11 cellular contexts compared by ENCODE assay signal in the genomic region with DNA sequence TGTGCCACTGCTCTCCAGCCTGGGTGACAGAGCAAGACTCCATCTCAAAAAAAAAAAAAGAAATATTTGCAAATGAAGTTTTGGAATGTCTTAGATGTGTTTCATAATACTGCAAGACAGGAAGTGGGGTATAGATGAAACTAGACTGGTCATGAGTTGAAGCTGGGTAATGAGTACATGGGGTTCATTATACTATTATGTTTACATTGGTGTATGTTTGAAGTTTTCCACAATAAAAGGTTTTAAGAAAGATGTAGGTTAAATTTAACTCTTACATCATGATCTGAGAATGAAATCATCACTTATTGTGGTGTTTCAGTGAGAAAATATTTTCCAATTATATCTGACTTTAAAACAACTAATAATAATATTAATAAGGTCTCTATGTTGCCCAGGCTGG. TPM values are rescaled to one million over a fixed set of nuclear protein-coding genes. Genes with fewer than 3 reads are reported as not detected.
DNase-seq lines count a peak whose midpoint lies in the region; ATAC-seq, FAIRE-seq and TF ChIP-seq lines count a peak whose summit lies in the region.
"Had no signal": no experiment of that assay in that cellular context is flagged by ENCODE, and none has a peak within 500 bp of the region (broad histone marks: within the 10 kb centered on the region; RNA-seq: fewer than 3 reads in every experiment).

No MANE protein-coding gene starts in this region.

- no peak overlapping the region for H3K4me3 ChIP-seq in GM12878
- no peak overlapping the region for H3K4me3 ChIP-seq in PC-9

- no peaks in the 10 kb centered on the region; the same call in 1 of the 2 replicates for H3F3A ChIP-seq in PC-9 (ENCODE audit: insufficient read depth, low read depth)

- H3K36me3 ChIP-seq in GM12878 (ENCODE audit: control insufficient read depth in 2 of 2, insufficient read depth in 2 of 2, low read length in 1 of 2), result peaks cover 0 to 3% of the 10 kb centered on the region in 2 experiments; a peak in 1 of 4 replicates
- no peaks in the 10 kb centered on the region for H3K36me3 ChIP-seq in PC-9 (ENCODE audit: low read depth)

- H3K79me2 ChIP-seq in GM12878 (ENCODE audit: control insufficient read depth, insufficient read depth, low read length) (peaks cover 46% of the 10 kb centered on the region), PC-9 (ENCODE audit: low read depth) (no peaks in the 10 kb centered on the region)

- H2AFZ ChIP-seq in GM12878 (ENCODE audit: control insufficient read depth, low read depth, low read length) (no peak overlapping the region), PC-9 (no peak overlapping the region)

- POLR2A ChIA-PET in GM12878 (lab: Charles Lee), result interaction anchor here (1.1 kb wide), 1 partner anchor 15 kb away, joined by 3 read pairs; no protein-coding TSS in a partner anchor
- POLR2A ChIA-PET in PC-9 (lab: Charles Lee; ENCODE audit: unreplicated experiment), result interaction anchor here (0.7 kb wide), 1 partner anchor 152 kb away, joined by 5 read pairs; no protein-coding TSS in a partner anchor

- H3K9me3 ChIP-seq in GM12878 (replicated peaks; ENCODE audit: control insufficient read depth, insufficient read depth, low read length), result peaks cover 16% of the 10 kb centered on the region
- peaks cover 14% of the 10 kb centered on the region for H3K9me3 ChIP-seq in PC-9 (ENCODE audit: insufficient read depth, low read depth)

- no peak overlapping the region for H3K4me2 ChIP-seq in GM12878 (ENCODE audit: control insufficient read depth, insufficient read depth)
- no peak overlapping the region for H3K4me2 ChIP-seq in PC-9

- BruUV-seq in GM12878 (replicated peaks; lab: Mats Ljungman, UMichigan), result no TSS peak
- BruUV-seq in PC-9 (replicated peaks; lab: Mats Ljungman, UMichigan), result no TSS peak

- H3K27me3 ChIP-seq in GM12878 (replicated peaks in 1 of 2; ENCODE audit: control insufficient read depth in 2 of 2, insufficient read depth in 2 of 2, low read length in 1 of 2) (no peaks in the 10 kb centered on the region), PC-9 (ENCODE audit: insufficient read depth, low read depth) (no peaks in the 10 kb centered on the region)

- ATAC-seq in GM18861 (IDR thresholded peaks at IDR 0.05; ENCODE audit: unreplicated experiment) (peak; percentile 62), HG03103 (IDR thresholded peaks at IDR 0.05; ENCODE audit: low read depth, unreplicated experiment) (peak; percentile 54), GM12878 (peak; percentile 96), HG03139 (IDR thresholded peaks at IDR 0.05; ENCODE audit: unreplicated experiment) (no peak)

- no peak for TF ChIP-seq POLR2A in GM12878 (IDR thresholded peaks at IDR 0.05; ENCODE audit: low read depth, low read length)

- H3K9me2 ChIP-seq in PC-9 (ENCODE audit: insufficient read depth), result no peaks in the 10 kb centered on the region

- FAIRE-seq in GM12878 (lab: Jason Lieb, UNC), result no peak

- RAD21 ChIA-PET in GM12878 (lab: Charles Lee; ENCODE audit: unreplicated experiment), result interaction anchor here (1.7 kb wide), 1 partner anchor 15 kb away, joined by 5 read pairs; no protein-coding TSS in a partner anchor

- CTCF ChIA-PET in GM12878 (lab: Yijun Ruan, JAX), result no interaction called here
- CTCF ChIA-PET in PC-9 (lab: Charles Lee), result no interaction called here

- peak in 1 of 2 experiments; percentile 25; a peak in 1 of 4 replicates for TF ChIP-seq EP300 in GM12878 (IDR thresholded peaks at IDR 0.05; ENCODE audit: borderline replicate concordance in 1 of 2, control insufficient read depth in 1 of 2, low read depth in 2 of 2, low read length in 2 of 2)

- TF ChIP-seq RAD21 in GM12878 (IDR thresholded peaks at IDR 0.05; ENCODE audit: insufficient read depth, low read depth, low read length), result no peak

- intact Hi-C loops in GM12878 (cut with micrococcal nuclease; ENCODE audit: unreplicated experiment) (no loop called here), PC-9 (cut with micrococcal nuclease; ENCODE audit: unreplicated experiment) (no loop called here)

- TF ChIP-seq CTCF in GM12878 (IDR thresholded peaks at IDR 0.05 in 2 of 3, conservative IDR thresholded peaks at IDR 0.05 in 1 of 3; ENCODE audit: control insufficient read depth in 2 of 3, extremely low read depth in 1 of 3, insufficient read depth in 1 of 3, low read depth in 3 of 3, low read length in 3 of 3) (no peak), PC-9 (conservative IDR thresholded peaks at IDR 0.05) (no peak)

- 0 out of 2 replicates have a peak, but pooled peaks cover 4% of the 10 kb centered on the region for H3K4me1 ChIP-seq in GM12878 (ENCODE audit: control insufficient read depth, insufficient read depth, low read length)
- H3K4me1 ChIP-seq in PC-9 (replicated peaks; ENCODE audit: insufficient read depth), result no peaks in the 10 kb centered on the region

- H4K20me1 ChIP-seq in GM12878 (ENCODE audit: control insufficient read depth, insufficient read depth) (no peaks in the 10 kb centered on the region), PC-9 (ENCODE audit: insufficient read depth) (no peaks in the 10 kb centered on the region)

- DNase-seq in AG08395 (ENCODE audit: low spot score) (peak; percentile 19), GM12878 (ENCODE audit: low read depth, low spot score) (no peak), hepatic stellate cell (ENCODE audit: low spot score) (no peak), PC-9 (no peak)
- no peak for DNase-seq in central memory CD4-positive, alpha-beta T cell
- DNase-seq: CD4-positive, alpha-beta memory T cell; dermis blood vessel endothelial cell; NCI-H1105 treated with DMSO at 0.1 percent for 48 hours had no signal

- in situ Hi-C loops in GM12878 (cut with MboI), result no loop called here

- H3K27ac ChIP-seq in GM12878 (ENCODE audit: control insufficient read depth, insufficient read depth) (no peak overlapping the region), PC-9 (no peak overlapping the region)

- no peak overlapping the region for H3K9ac ChIP-seq in GM12878 (ENCODE audit: control insufficient read depth, insufficient read depth, low read length)

- SMC1A ChIA-PET in GM12878 (lab: Charles Lee; ENCODE audit: uncharacterized antibody, unreplicated experiment), result interaction anchor here (2.1 kb wide), 1 partner anchor 14 kb away, joined by 9 read pairs; no protein-coding TSS in a partner anchor

TF ChIP-seq in GM12878, 131 proteins besides CTCF, POLR2A, EP300 and RAD21 (continues in another document):
- peak; percentile 51; the same call in 1 of the 2 replicates for TF ChIP-seq ZBED1 (IDR thresholded peaks at IDR 0.05; ENCODE audit: borderline replicate concordance)
- peak; percentile 61 for TF ChIP-seq PML (IDR thresholded peaks at IDR 0.05; ENCODE audit: low read length)
- TF ChIP-seq ETV6 (conservative IDR thresholded peaks at IDR 0.05 in 1 of 2, IDR thresholded peaks at IDR 0.05 in 1 of 2; ENCODE audit: borderline replicate concordance in 1 of 2, low read depth in 1 of 2), result peak in 1 of 2 experiments; percentile 37; a peak in 1 of 4 replicates
- TF ChIP-seq, protein P1, sequence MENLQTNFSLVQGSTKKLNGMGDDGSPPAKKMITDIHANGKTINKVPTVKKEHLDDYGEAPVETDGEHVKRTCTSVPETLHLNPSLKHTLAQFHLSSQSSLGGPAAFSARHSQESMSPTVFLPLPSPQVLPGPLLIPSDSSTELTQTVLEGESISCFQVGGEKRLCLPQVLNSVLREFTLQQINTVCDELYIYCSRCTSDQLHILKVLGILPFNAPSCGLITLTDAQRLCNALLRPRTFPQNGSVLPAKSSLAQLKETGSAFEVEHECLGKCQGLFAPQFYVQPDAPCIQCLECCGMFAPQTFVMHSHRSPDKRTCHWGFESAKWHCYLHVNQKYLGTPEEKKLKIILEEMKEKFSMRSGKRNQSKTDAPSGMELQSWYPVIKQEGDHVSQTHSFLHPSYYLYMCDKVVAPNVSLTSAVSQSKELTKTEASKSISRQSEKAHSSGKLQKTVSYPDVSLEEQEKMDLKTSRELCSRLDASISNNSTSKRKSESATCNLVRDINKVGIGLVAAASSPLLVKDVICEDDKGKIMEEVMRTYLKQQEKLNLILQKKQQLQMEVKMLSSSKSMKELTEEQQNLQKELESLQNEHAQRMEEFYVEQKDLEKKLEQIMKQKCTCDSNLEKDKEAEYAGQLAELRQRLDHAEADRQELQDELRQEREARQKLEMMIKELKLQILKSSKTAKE (IDR thresholded peaks at IDR 0.05; ENCODE audit: low read depth, poor library complexity, severe bottlenecking), result peak; percentile 67
- no peak for TF ChIP-seq RCOR1 (conservative IDR thresholded peaks at IDR 0.05; ENCODE audit: low read depth, low read length)
- TF ChIP-seq MTA2 (IDR thresholded peaks at IDR 0.05; ENCODE audit: low read depth), result peak; percentile 96
- peak; percentile 19; the same call in 1 of the 2 replicates for TF ChIP-seq CREB1 (IDR thresholded peaks at IDR 0.05; ENCODE audit: low read depth)
- TF ChIP-seq MTA3 (IDR thresholded peaks at IDR 0.05; ENCODE audit: borderline replicate concordance, low read length), result no peak
- peak; percentile 61; the same call in 1 of the 2 replicates for TF ChIP-seq GABPA (IDR thresholded peaks at IDR 0.05; ENCODE audit: low read depth)
- TF ChIP-seq CREM (IDR thresholded peaks at IDR 0.05; ENCODE audit: low read depth), result peak; percentile 80
- TF ChIP-seq STAT3 (IDR thresholded peaks at IDR 0.05; ENCODE audit: low read depth, low read length), result no peak
- no peak for TF ChIP-seq POLR2AphosphoS5 (IDR thresholded peaks at IDR 0.05; ENCODE audit: low read length)
- TF ChIP-seq NBN (IDR thresholded peaks at IDR 0.05), result peak; percentile 58; the same call in 1 of the 2 replicates
- TF ChIP-seq TBL1XR1 (IDR thresholded peaks at IDR 0.05; ENCODE audit: low read depth, low read length), result no peak
- peak; percentile 96 for TF ChIP-seq ATF7 (IDR thresholded peaks at IDR 0.05; ENCODE audit: low read depth)

RNA-seq across cellular contexts. Expression of gene FNDC3A, which starts 19.0 kb away (rescaled TPM):
- 139 and 143 TPM in 2 replicates for total RNA-seq in GM12878 (2013; cell fraction: nucleolus; rRNA removed)
- total RNA-seq in GM12878 (2014; rRNA removed) (25.0 and 27.9 TPM in 2 replicates), GM12878 (2014; rRNA removed; fragmentation: Illumina TruSeq; extraction: Trizol) (32.2 and 33.6 TPM in 2 replicates), GM12878 (2021) (23.6 and 26.2 TPM in 2 replicates), PC-9 (2021) (29.7 and 34.3 TPM in 2 replicates)
- polyA plus RNA-seq in GM12878 (2011; ENCODE audit: low read depth), result 16.8 TPM
- polyA plus RNA-seq in GM12878 (2011; rRNA removed) (46.4 and 63.8 TPM in 2 replicates), GM12878 (2014; fragmentation: Illumina TruSeq; extraction: Trizol) (29.2 and 36.0 TPM in 2 replicates), GM12878 (2014; fragmentation: Nextera tagmentation; extraction: Ambion mirVana) (1 to 10 TPM; 6.3 to 8.4 TPM), GM12878 (2014; rRNA removed) (15.6 and 20.5 TPM in 2 replicates), GM12878 (2016; fragmentation: Nextera tagmentation; extraction: Ambion mirVana) (10 to 100 TPM; 14.6 to 15.7 TPM)
- 20.2 and 24.0 TPM in 2 replicates for polyA plus RNA-seq in GM12878 (2011; cell fraction: cytosol; rRNA removed)
- 44.8 and 48.2 TPM in 2 replicates for polyA plus RNA-seq in GM12878 (2011; cell fraction: nucleus; rRNA removed)
- polyA plus RNA-seq in GM12878 (2012), result 17.2 and 24.4 TPM in 2 replicates
- 84.8 and 124 TPM in 2 replicates for polyA minus RNA-seq in GM12878 (2011; rRNA and poly(A)+ RNA removed)
- 18.0 and 19.6 TPM in 2 replicates for polyA minus RNA-seq in GM12878 (2011; cell fraction: cytosol; rRNA and poly(A)+ RNA removed)
- 46.8 and 64.9 TPM in 2 replicates for polyA minus RNA-seq in GM12878 (2011; cell fraction: nucleus; rRNA and poly(A)+ RNA removed)
